In genomic region chr12:132110677-132111076, GRCh38 we compare ENCODE assay signal across 35 cellular contexts.
"Had no signal": no experiment of that assay in that cellular context is flagged by ENCODE, and none has a peak within 500 bp of the region (broad histone marks: within the 10 kb centered on the region; RNA-seq: fewer than 3 reads in every experiment).

No MANE protein-coding gene starts in this region.

- H3K4me3 ChIP-seq: coronary artery, dorsolateral prefrontal cortex, esophagus muscularis mucosa, gastrocnemius medialis, heart right ventricle had no signal

- H3K9me3 Mint-ChIP-seq: activated B cell treated with CpG ODN at 0.5 μM for 24 hours; activated CD8-positive, alpha-beta T cell treated with anti-CD3 and anti-CD28 coated beads for 36 hours; activated T-cell treated with anti-CD3 and anti-CD28 coated beads, Interleukin-2, amount 50 U/mL, for 24 hours; activated T-helper 17 cell treated with anti-CD3 and anti-CD28 coated beads, Interleukin-2, amount 50 U/mL, for 72 hours; central memory CD8-positive, alpha-beta T cell; dendritic cell treated with granulocyte-macrophage colony-stimulating factor and Interleukin-4, amounts not matched to agents 40 ng/mL and 50 ng/mL, for 4 days; T-helper 2 cell treated with Interferon-gamma antibody and Interleukin-4, amounts not matched to agents 5 μg/mL and 100 μg/mL, for 36 hours had no signal

- H3K27me3 ChIP-seq: brain microvascular endothelial cell, dorsolateral prefrontal cortex, esophagus muscularis mucosa, foreskin keratinocyte, gastrocnemius medialis, heart right ventricle had no signal

- H3K4me1 Mint-ChIP-seq: activated B cell treated with CpG ODN at 0.5 μM for 24 hours; activated T-helper 17 cell treated with anti-CD3 and anti-CD28 coated beads, Interleukin-2, amount 50 U/mL, for 72 hours; central memory CD8-positive, alpha-beta T cell; T-helper 17 cell had no signal

- H3K27ac Mint-ChIP-seq: activated B cell treated with CpG ODN at 0.5 μM for 24 hours; activated CD8-positive, alpha-beta T cell treated with anti-CD3 and anti-CD28 coated beads for 36 hours; activated naive CD8-positive, alpha-beta T cell; activated T-cell treated with anti-CD3 and anti-CD28 coated beads, Interleukin-2, amount 50 U/mL, for 24 hours; activated T-helper 17 cell treated with anti-CD3 and anti-CD28 coated beads, Interleukin-2, amount 50 U/mL, for 72 hours; dendritic cell treated with granulocyte-macrophage colony-stimulating factor and Interleukin-4, amounts not matched to agents 40 ng/mL and 50 ng/mL, for 4 days; T-helper 17 cell; T-helper 2 cell treated with Interferon-gamma antibody and Interleukin-4, amounts not matched to agents 5 μg/mL and 100 μg/mL, for 36 hours had no signal

- H3K4me3 Mint-ChIP-seq: activated B cell treated with CpG ODN at 0.5 μM for 24 hours; activated CD8-positive, alpha-beta T cell treated with anti-CD3 and anti-CD28 coated beads for 36 hours; activated naive CD8-positive, alpha-beta T cell; activated T-cell treated with anti-CD3 and anti-CD28 coated beads, Interleukin-2, amount 50 U/mL, for 24 hours; activated T-helper 17 cell treated with anti-CD3 and anti-CD28 coated beads, Interleukin-2, amount 50 U/mL, for 72 hours; central memory CD8-positive, alpha-beta T cell; dendritic cell treated with granulocyte-macrophage colony-stimulating factor and Interleukin-4, amounts not matched to agents 40 ng/mL and 50 ng/mL, for 4 days; T-helper 17 cell; T-helper 2 cell treated with Interferon-gamma antibody and Interleukin-4, amounts not matched to agents 5 μg/mL and 100 μg/mL, for 36 hours had no signal

- FAIRE-seq: astrocyte, bronchial epithelial cell had no signal

- DNase-seq: activated B cell treated with CpG ODN at 0.5 μM for 24 hours; activated CD4-positive, alpha-beta T cell treated with anti-CD3 and anti-CD28 coated beads for 48 hours; activated CD4-positive, alpha-beta T cell treated with anti-CD3 and anti-CD28 coated beads, Interleukin-2, amount 50 U/mL, for 1 hour; activated CD4-positive, alpha-beta T cell treated with anti-CD3 and anti-CD28 coated beads, Interleukin-2, amount 50 U/mL, for 48 hours; activated CD8-positive, alpha-beta memory T cell treated with anti-CD3 and anti-CD28 coated beads for 24 hours; activated CD8-positive, alpha-beta T cell treated with anti-CD3 and anti-CD28 coated beads for 36 hours; activated effector memory CD4-positive, alpha-beta T cell treated with Interleukin-2 at 50 U/mL for 16 hours; activated gamma-delta T cell treated with Interleukin-2 at 50 U/mL for 16 hours; activated naive CD4-positive, alpha-beta T cell treated with anti-CD3 and anti-CD28 coated beads, Interleukin-2, amount 50 U/mL, for 16 hours; activated naive CD4-positive, alpha-beta T cell treated with Interleukin-2 at 50 U/mL for 16 hours; activated T-cell treated with anti-CD3 and anti-CD28 coated beads for 4 hours; amniotic stem cell; anterior cingulate cortex; brain microvascular endothelial cell; dorsolateral prefrontal cortex; effector memory CD4-positive, alpha-beta T cell; erythroblast; foreskin keratinocyte; gastrocnemius medialis; heart right ventricle; T-helper 1 cell; T-helper 17 cell; T1000; WERI-Rb-1 had no signal

- H3K27ac ChIP-seq: brain microvascular endothelial cell, coronary artery, dorsolateral prefrontal cortex, esophagus muscularis mucosa, foreskin keratinocyte, gastrocnemius medialis, heart right ventricle, WERI-Rb-1 had no signal

- ATAC-seq: activated CD4-positive, CD25-positive, alpha-beta regulatory T cell treated with anti-CD3 and anti-CD28 coated beads, Interleukin-2, amount 50 U/mL, for 24 hours; activated CD8-positive, alpha-beta T cell treated with anti-CD3 and anti-CD28 coated beads for 36 hours; activated T-helper 17 cell treated with anti-CD3 and anti-CD28 coated beads, Interleukin-2, amount 50 U/mL, for 72 hours; foreskin keratinocyte; gastrocnemius medialis; heart right ventricle; T-helper 17 cell had no signal

- H3K27me3 Mint-ChIP-seq: activated B cell treated with CpG ODN at 0.5 μM for 24 hours; activated CD8-positive, alpha-beta T cell treated with anti-CD3 and anti-CD28 coated beads for 36 hours; activated naive CD8-positive, alpha-beta T cell; activated T-cell treated with anti-CD3 and anti-CD28 coated beads, Interleukin-2, amount 50 U/mL, for 24 hours; activated T-helper 17 cell treated with anti-CD3 and anti-CD28 coated beads, Interleukin-2, amount 50 U/mL, for 72 hours; central memory CD8-positive, alpha-beta T cell; dendritic cell treated with granulocyte-macrophage colony-stimulating factor and Interleukin-4, amounts not matched to agents 40 ng/mL and 50 ng/mL, for 4 days; T-helper 17 cell had no signal

- H3K4me1 ChIP-seq: esophagus muscularis mucosa, foreskin keratinocyte, heart right ventricle had no signal

- H3K9me3 ChIP-seq: esophagus muscularis mucosa, gastrocnemius medialis, heart right ventricle had no signal
